32 cellular contexts compared by ENCODE assay signal in genomic region chr1:20708891-20709290, GRCh38. TPM values are rescaled to one million over a fixed set of nuclear protein-coding genes. Genes with fewer than 3 reads are reported as not detected.
"Had no signal": no experiment of that assay in that cellular context is flagged by ENCODE, and none has a peak within 500 bp of the region (broad histone marks: within the 10 kb centered on the region; RNA-seq: fewer than 3 reads in every experiment).

No MANE protein-coding gene starts in this region.

- H3K9me3 ChIP-seq: ascending aorta had no signal

- H3K4me3 ChIP-seq: ascending aorta, cardiac muscle cell had no signal

- H3K4me1 ChIP-seq: ascending aorta had no signal

- H3K36me3 ChIP-seq: ascending aorta, cardiac muscle cell had no signal

- FAIRE-seq: bronchial epithelial cell, colon, TTC549 had no signal

- H3K27ac ChIP-seq: ascending aorta, cardiac muscle cell, VCaP had no signal

- ATAC-seq: activated CD4-positive, alpha-beta T cell treated with anti-CD3 and anti-CD28 coated beads for 36 hours; activated CD4-positive, CD25-positive, alpha-beta regulatory T cell treated with anti-CD3 and anti-CD28 coated beads, Interleukin-2, amount 50 U/mL, for 24 hours; activated CD8-positive, alpha-beta memory T cell treated with anti-CD3 and anti-CD28 coated beads, Interleukin-2, amount 10 ng/mL, durations not matched to agents 7 days and 5 days; activated CD8-positive, alpha-beta T cell treated with anti-CD3 and anti-CD28 coated beads, Interleukin-2, amount 10 ng/mL, durations not matched to agents 7 days and 5 days; activated naive CD8-positive, alpha-beta T cell treated with anti-CD3 and anti-CD28 coated beads, Interleukin-2, amount 50 U/mL, for 24 hours had no signal

- H3K27me3 ChIP-seq: ascending aorta, cardiac muscle cell had no signal

- DNase-seq: activated CD4-positive, alpha-beta memory T cell treated with anti-CD3 and anti-CD28 coated beads, Interleukin-2, amount 10 ng/mL, durations not matched to agents 7 days and 5 days; activated CD4-positive, alpha-beta T cell treated with anti-CD3 and anti-CD28 coated beads for 1 hour; activated CD4-positive, alpha-beta T cell treated with anti-CD3 and anti-CD28 coated beads for 36 hours; activated CD4-positive, alpha-beta T cell treated with anti-CD3 and anti-CD28 coated beads for 48 hours; activated CD4-positive, alpha-beta T cell treated with anti-CD3 and anti-CD28 coated beads, Interleukin-2, amount 10 ng/mL, durations not matched to agents 7 days and 5 days; activated CD4-positive, alpha-beta T cell treated with anti-CD3 and anti-CD28 coated beads, Interleukin-2, amount 50 U/mL, for 48 hours; activated CD4-positive, CD25-positive, alpha-beta regulatory T cell; activated CD8-positive, alpha-beta memory T cell treated with anti-CD3 and anti-CD28 coated beads for 24 hours; activated CD8-positive, alpha-beta memory T cell treated with anti-CD3 and anti-CD28 coated beads, Interleukin-2, amount 10 ng/mL, durations not matched to agents 7 days and 5 days; activated CD8-positive, alpha-beta memory T cell treated with anti-CD3 and anti-CD28 coated beads, Interleukin-2, amount 50 U/mL, for 48 hours; activated CD8-positive, alpha-beta T cell treated with anti-CD3 and anti-CD28 coated beads, Interleukin-2, amount 10 ng/mL, durations not matched to agents 7 days and 5 days; activated effector memory CD4-positive, alpha-beta T cell treated with Interleukin-2 at 50 U/mL for 16 hours; activated gamma-delta T cell; activated naive CD4-positive, alpha-beta T cell; activated naive CD4-positive, alpha-beta T cell treated with anti-CD3 and anti-CD28 coated beads, Interleukin-2, amount 10 ng/mL, durations not matched to agents 7 days and 5 days; activated naive CD8-positive, alpha-beta T cell treated with anti-CD3 and anti-CD28 coated beads, Interleukin-2, amount 10 ng/mL, durations not matched to agents 7 days and 5 days; activated naive CD8-positive, alpha-beta T cell treated with anti-CD3 and anti-CD28 coated beads, Interleukin-2, amount 50 U/mL, for 24 hours; activated T-cell treated with anti-CD3 and anti-CD28 coated beads, Interleukin-2, amount 50 U/mL, for 24 hours; activated T-cell treated with anti-CD3 and anti-CD28 coated beads, Interleukin-2, amount 50 U/mL, for 48 hours; amygdala; anterior cingulate cortex; central memory CD4-positive, alpha-beta T cell; T-helper 1 cell; T-helper 2 cell; T-helper 9 cell had no signal

RNA-seq across cellular contexts. Expression of gene KIF17, which starts 8.9 kb away (rescaled TPM):
- total RNA-seq: activated CD4-positive, alpha-beta memory T cell treated with anti-CD3 and anti-CD28 coated beads, Interleukin-2, amount 10 ng/mL, durations not matched to agents 7 days and 5 days; activated CD4-positive, alpha-beta T cell treated with anti-CD3 and anti-CD28 coated beads, Interleukin-2, amount 10 ng/mL, durations not matched to agents 7 days and 5 days; activated CD8-positive, alpha-beta memory T cell treated with anti-CD3 and anti-CD28 coated beads, Interleukin-2, amount 10 ng/mL, durations not matched to agents 7 days and 5 days; activated CD8-positive, alpha-beta T cell treated with anti-CD3 and anti-CD28 coated beads, Interleukin-2, amount 10 ng/mL, durations not matched to agents 7 days and 5 days; activated naive CD8-positive, alpha-beta T cell treated with anti-CD3 and anti-CD28 coated beads, Interleukin-2, amount 10 ng/mL, durations not matched to agents 7 days and 5 days had no signal

RNA-seq across cellular contexts. Expression of gene SH2D5, which starts 23.6 kb away (rescaled TPM):
- total RNA-seq: activated CD4-positive, alpha-beta T cell treated with anti-CD3 and anti-CD28 coated beads, Interleukin-2, amount 10 ng/mL, durations not matched to agents 7 days and 5 days; activated CD8-positive, alpha-beta memory T cell treated with anti-CD3 and anti-CD28 coated beads, Interleukin-2, amount 10 ng/mL, durations not matched to agents 7 days and 5 days; ascending aorta had no signal
